13 cellular contexts compared by ENCODE assay signal in the genomic region with DNA sequence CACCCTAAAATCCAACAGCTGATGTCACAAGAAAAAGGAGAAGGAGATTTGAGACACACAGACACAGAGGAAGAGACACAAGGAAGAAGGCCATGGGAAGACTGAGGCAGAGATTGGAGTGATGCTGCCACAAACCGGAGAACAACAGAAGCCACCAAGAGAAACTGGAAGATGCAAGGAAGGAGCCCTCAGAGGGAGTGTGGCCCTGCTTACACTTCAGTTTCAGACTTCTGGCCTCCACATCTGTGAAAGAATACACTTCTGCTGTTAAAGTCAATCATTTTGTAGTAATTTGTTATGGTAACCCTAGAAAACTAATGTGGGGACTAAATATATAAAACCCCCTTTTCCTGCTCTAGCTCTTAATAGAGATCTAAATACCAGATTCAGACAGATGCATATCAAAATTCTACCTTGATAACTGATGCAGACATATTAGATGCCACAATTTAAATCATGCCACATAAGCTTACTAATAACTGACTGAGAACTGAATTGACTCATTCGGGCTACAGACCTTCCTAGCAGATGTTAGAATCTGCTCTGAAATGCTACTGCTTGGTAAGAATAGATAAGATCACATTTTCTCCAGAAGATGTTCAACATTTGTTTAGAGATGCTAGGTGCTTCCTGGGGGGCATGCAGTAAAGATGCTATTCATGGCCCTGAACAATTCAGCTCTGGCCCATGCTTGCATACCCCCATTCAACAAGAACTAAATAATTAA.
"Had no signal": no experiment of that assay in that cellular context is flagged by ENCODE, and none has a peak within 500 bp of the region (broad histone marks: within the 10 kb centered on the region; RNA-seq: fewer than 3 reads in every experiment).

No MANE protein-coding gene starts in this region.

- H3K4me3 ChIP-seq: colonic mucosa, heart left ventricle, mucosa of descending colon had no signal

- H3K4me1 ChIP-seq: colonic mucosa had no signal

- H3K27ac ChIP-seq: colonic mucosa, heart left ventricle had no signal

- ATAC-seq: heart left ventricle; mucosa of descending colon; naive thymus-derived CD8-positive, alpha-beta T cell; right cardiac atrium had no signal

- H3K27me3 Mint-ChIP-seq: naive thymus-derived CD8-positive, alpha-beta T cell had no signal

- DNase-seq: activated CD4-positive, alpha-beta T cell treated with anti-CD3 and anti-CD28 coated beads for 1 hour; activated effector memory CD4-positive, alpha-beta T cell treated with Interleukin-2 at 50 U/mL for 16 hours; caudate nucleus; colonic mucosa; heart left ventricle; mammary epithelial cell; mucosa of descending colon; naive thymus-derived CD8-positive, alpha-beta T cell; nucleus accumbens; right cardiac atrium; small intestine; trophoblast cell had no signal

- H3K27ac Mint-ChIP-seq: progenitor cell of endocrine pancreas had no signal

- H3K27me3 ChIP-seq: colonic mucosa, heart left ventricle had no signal

- H3K36me3 ChIP-seq: colonic mucosa, heart left ventricle had no signal

- H3K9me3 Mint-ChIP-seq: naive thymus-derived CD8-positive, alpha-beta T cell had no signal

- H3K36me3 Mint-ChIP-seq: naive thymus-derived CD8-positive, alpha-beta T cell had no signal

- H3K9me3 ChIP-seq: colonic mucosa, heart left ventricle, mucosa of descending colon had no signal

- H3K4me3 Mint-ChIP-seq: naive thymus-derived CD8-positive, alpha-beta T cell had no signal
